ENCODE assay signal across 20 cellular contexts in genomic region chr9:21806644-21807043, GRCh38. TPM values are rescaled to one million over a fixed set of nuclear protein-coding genes. Genes with fewer than 3 reads are reported as not detected.
DNase-seq lines count a peak whose midpoint lies in the region; ATAC-seq and TF ChIP-seq lines count a peak whose summit lies in the region.
"Had no signal": no experiment of that assay in that cellular context is flagged by ENCODE, and none has a peak within 500 bp of the region (broad histone marks: within the 10 kb centered on the region; RNA-seq: fewer than 3 reads in every experiment).

No MANE protein-coding gene starts in this region.

- no peak for ATAC-seq in activated naive CD8-positive, alpha-beta T cell treated with anti-CD3 and anti-CD28 coated beads, Interleukin-2, amount 50 U/mL, for 24 hours
- ATAC-seq in activated T-helper 17 cell treated with anti-CD3 and anti-CD28 coated beads, Interleukin-2, amount 50 U/mL, for 72 hours (replicated peaks): no peak
- no peak for ATAC-seq in stimulated activated memory B cell treated with anti-CD40 and anti-IgM and Interleukin-4, amounts not matched to agents 10 μg/mL and 1 μg/mL and 100 μg/mL, for 72 hours
- ATAC-seq in HG02623 (IDR thresholded peaks at IDR 0.05; ENCODE audit: unreplicated experiment): no peak
- no peak for ATAC-seq in GM19328 (IDR thresholded peaks at IDR 0.05; ENCODE audit: unreplicated experiment)
- ATAC-seq: activated T-cell treated with anti-CD3 and anti-CD28 coated beads, Interleukin-2, amount 50 U/mL, for 4 hours; K562 had no signal

- H3K4me1 Mint-ChIP-seq in activated naive CD8-positive, alpha-beta T cell (ENCODE audit: low read depth): peaks cover 50% of the 10 kb centered on the region
- peaks cover 68% of the 10 kb centered on the region for H3K4me1 Mint-ChIP-seq in activated naive CD8-positive, alpha-beta T cell treated with anti-CD3 and anti-CD28 coated beads, Interleukin-2, amount 50 U/mL, for 24 hours
- H3K4me1 Mint-ChIP-seq in HFFc6 (ENCODE audit: low read depth): peaks cover 75% of the 10 kb centered on the region
- H3K4me1 Mint-ChIP-seq in activated T-helper 17 cell treated with anti-CD3 and anti-CD28 coated beads, Interleukin-2, amount 50 U/mL, for 72 hours: peaks cover 36% of the 10 kb centered on the region
- peaks cover 69% of the 10 kb centered on the region for H3K4me1 Mint-ChIP-seq in stimulated activated memory B cell treated with anti-CD40 and anti-IgM and Interleukin-4, amounts not matched to agents 10 μg/mL and 1 μg/mL and 100 μg/mL, for 72 hours

- H3K27me3 Mint-ChIP-seq in activated naive CD8-positive, alpha-beta T cell: no peaks in the 10 kb centered on the region
- no peaks in the 10 kb centered on the region for H3K27me3 Mint-ChIP-seq in activated naive CD8-positive, alpha-beta T cell treated with anti-CD3 and anti-CD28 coated beads, Interleukin-2, amount 50 U/mL, for 24 hours
- peaks cover 4% of the 10 kb centered on the region for H3K27me3 Mint-ChIP-seq in HFFc6 (ENCODE audit: insufficient read depth)
- H3K27me3 Mint-ChIP-seq in activated T-helper 17 cell treated with anti-CD3 and anti-CD28 coated beads, Interleukin-2, amount 50 U/mL, for 72 hours: no peaks in the 10 kb centered on the region
- no peaks in the 10 kb centered on the region for H3K27me3 Mint-ChIP-seq in stimulated activated memory B cell treated with anti-CD40 and anti-IgM and Interleukin-4, amounts not matched to agents 10 μg/mL and 1 μg/mL and 100 μg/mL, for 72 hours
- H3K27me3 Mint-ChIP-seq: activated CD4-positive, alpha-beta memory T cell treated with anti-CD3 and anti-CD28 coated beads for 36 hours had no signal

- no peak for DNase-seq in activated naive CD8-positive, alpha-beta T cell treated with anti-CD3 and anti-CD28 coated beads, Interleukin-2, amount 50 U/mL, for 24 hours
- DNase-seq in HFFc6: no peak
- DNase-seq in NCI-H1436 treated with DMSO at 0.1 percent for 48 hours (lab: John Stamatoyannopoulos, UW): no peak
- DNase-seq: activated CD4-positive, alpha-beta memory T cell treated with anti-CD3 and anti-CD28 coated beads for 36 hours; activated T-cell treated with anti-CD3 and anti-CD28 coated beads, Interleukin-2, amount 50 U/mL, for 4 hours; brain microvascular endothelial cell; cortex of kidney; hypothalamus; kidney; NCI-H2081 treated with DMSO at 0.1 percent for 48 hours; NCI-H524; stimulated activated CD4-positive, alpha-beta T cell treated with anti-CD3 and anti-CD28 coated beads, Interleukin-2, amount 100 ng/mL, for 48 hours; uterus had no signal

- peaks cover 2% of the 10 kb centered on the region for H3K36me3 Mint-ChIP-seq in activated naive CD8-positive, alpha-beta T cell
- peaks cover 36% of the 10 kb centered on the region for H3K36me3 Mint-ChIP-seq in activated naive CD8-positive, alpha-beta T cell treated with anti-CD3 and anti-CD28 coated beads, Interleukin-2, amount 50 U/mL, for 24 hours (ENCODE audit: low read depth)
- H3K36me3 Mint-ChIP-seq in HFFc6 (ENCODE audit: low read depth): peaks cover 32% of the 10 kb centered on the region
- peaks cover 81% of the 10 kb centered on the region for H3K36me3 Mint-ChIP-seq in activated T-helper 17 cell treated with anti-CD3 and anti-CD28 coated beads, Interleukin-2, amount 50 U/mL, for 72 hours (ENCODE audit: low read depth)
- peaks cover 29% of the 10 kb centered on the region for H3K36me3 Mint-ChIP-seq in stimulated activated memory B cell treated with anti-CD40 and anti-IgM and Interleukin-4, amounts not matched to agents 10 μg/mL and 1 μg/mL and 100 μg/mL, for 72 hours

- H3K4me3 Mint-ChIP-seq in activated naive CD8-positive, alpha-beta T cell: no peak overlapping the region
- H3K4me3 Mint-ChIP-seq in activated naive CD8-positive, alpha-beta T cell treated with anti-CD3 and anti-CD28 coated beads, Interleukin-2, amount 50 U/mL, for 24 hours: no peak overlapping the region
- no peak overlapping the region for H3K4me3 Mint-ChIP-seq in HFFc6
- peak overlapping the region; percentile 97 for H3K4me3 Mint-ChIP-seq in activated T-helper 17 cell treated with anti-CD3 and anti-CD28 coated beads, Interleukin-2, amount 50 U/mL, for 72 hours
- no peak overlapping the region for H3K4me3 Mint-ChIP-seq in stimulated activated memory B cell treated with anti-CD40 and anti-IgM and Interleukin-4, amounts not matched to agents 10 μg/mL and 1 μg/mL and 100 μg/mL, for 72 hours
- H3K4me3 Mint-ChIP-seq: activated CD4-positive, alpha-beta memory T cell treated with anti-CD3 and anti-CD28 coated beads for 36 hours; T-helper 1 cell treated with Interleukin-12 subunit alpha and Interleukin-12 subunit beta and Interleukin-4 antibody, amounts not matched to agents 30 μg/mL and 1 μg/mL, for 36 hours had no signal

- TF ChIP-seq CTCF in HFFc6 (IDR thresholded peaks at IDR 0.05): no peak

- no peaks in the 10 kb centered on the region for H3K9me3 Mint-ChIP-seq in activated naive CD8-positive, alpha-beta T cell (ENCODE audit: low read depth)
- no peaks in the 10 kb centered on the region for H3K9me3 Mint-ChIP-seq in activated naive CD8-positive, alpha-beta T cell treated with anti-CD3 and anti-CD28 coated beads, Interleukin-2, amount 50 U/mL, for 24 hours
- no peaks in the 10 kb centered on the region for H3K9me3 Mint-ChIP-seq in HFFc6
- H3K9me3 Mint-ChIP-seq in activated T-helper 17 cell treated with anti-CD3 and anti-CD28 coated beads, Interleukin-2, amount 50 U/mL, for 72 hours: no peaks in the 10 kb centered on the region
- H3K9me3 Mint-ChIP-seq in stimulated activated memory B cell treated with anti-CD40 and anti-IgM and Interleukin-4, amounts not matched to agents 10 μg/mL and 1 μg/mL and 100 μg/mL, for 72 hours: no peaks in the 10 kb centered on the region
- H3K9me3 Mint-ChIP-seq: activated CD4-positive, alpha-beta memory T cell treated with anti-CD3 and anti-CD28 coated beads for 36 hours; activated T-cell treated with anti-CD3 and anti-CD28 coated beads, Interleukin-2, amount 50 U/mL, for 4 hours; T-helper 1 cell treated with Interleukin-12 subunit alpha and Interleukin-12 subunit beta and Interleukin-4 antibody, amounts not matched to agents 30 μg/mL and 1 μg/mL, for 36 hours had no signal

- H3K27ac Mint-ChIP-seq in activated naive CD8-positive, alpha-beta T cell: peak overlapping the region; percentile 77
- H3K27ac Mint-ChIP-seq in activated naive CD8-positive, alpha-beta T cell treated with anti-CD3 and anti-CD28 coated beads, Interleukin-2, amount 50 U/mL, for 24 hours: no peak overlapping the region
- 0 out of 2 replicates have a peak overlapping the region, but pooled peaks have one; percentile 20 for H3K27ac Mint-ChIP-seq in HFFc6
- H3K27ac Mint-ChIP-seq in activated T-helper 17 cell treated with anti-CD3 and anti-CD28 coated beads, Interleukin-2, amount 50 U/mL, for 72 hours: peak overlapping the region; percentile 71
- H3K27ac Mint-ChIP-seq in stimulated activated memory B cell treated with anti-CD40 and anti-IgM and Interleukin-4, amounts not matched to agents 10 μg/mL and 1 μg/mL and 100 μg/mL, for 72 hours: peak overlapping the region; percentile 38
- H3K27ac Mint-ChIP-seq: T-helper 1 cell treated with Interleukin-12 subunit alpha and Interleukin-12 subunit beta and Interleukin-4 antibody, amounts not matched to agents 30 μg/mL and 1 μg/mL, for 36 hours had no signal

RNA-seq across cellular contexts. Expression of gene MTAP, which starts 4.2 kb away (rescaled TPM):
- 10 to 100 TPM; 40.7 to 65.2 (median 52.0) TPM for total RNA-seq in HFFc6 (2021; fragmentation: NEBNext Ultra II Directional; extraction: Animal tissue kit (Norgen Biotek cat#: 25700))
- 10 to 100 TPM; 41.2 to 62.0 TPM for total RNA-seq in activated T-helper 17 cell treated with anti-CD3 and anti-CD28 coated beads, Interleukin-2, amount 50 U/mL, for 72 hours
